Comparison of ENCODE assay signal across 1 cellular context in genomic region chr17:36087897-36088558, GRCh38.
TF ChIP-seq lines count a peak whose summit lies in the region.

No MANE protein-coding gene starts in this region.

TF ChIP-seq in GM12891, 5 proteins besides CTCF, POLR2A, EP300 and RAD21:
- TF ChIP-seq POLR2AphosphoS5 (IDR thresholded peaks at IDR 0.05; ENCODE audit: low read depth, low read length): peak; percentile 75; the same call in 1 of the 2 replicates
TF ChIP-seq in GM12891: peak in this region for 1; not testable (repeated sequence) for 4.
